In the genomic region with DNA sequence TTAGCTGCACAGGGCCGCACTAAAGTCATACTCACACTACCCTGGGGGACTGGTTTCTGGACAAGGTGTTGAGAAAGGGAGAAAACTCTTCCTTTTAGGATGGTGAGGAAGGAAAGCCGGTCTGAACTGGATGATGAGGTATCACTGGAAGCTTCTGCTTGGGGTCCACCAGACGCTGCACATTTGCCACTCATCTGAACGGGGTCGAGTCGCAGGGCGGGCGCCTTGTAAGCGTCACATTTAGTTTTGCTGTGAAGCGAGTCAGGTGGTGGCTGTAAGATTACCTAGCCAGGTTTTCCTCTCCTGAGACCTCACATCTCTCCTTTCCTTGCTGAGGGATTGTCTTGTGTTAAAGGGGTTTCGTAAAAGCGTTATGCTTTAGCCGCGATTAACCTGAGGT, we compare ENCODE assay signal across 14 cellular contexts. TPM values are rescaled to one million over a fixed set of nuclear protein-coding genes. Genes with fewer than 3 reads are reported as not detected.
DNase-seq lines count a peak whose midpoint lies in the region; ATAC-seq and TF ChIP-seq lines count a peak whose summit lies in the region.
"Had no signal": no experiment of that assay in that cellular context is flagged by ENCODE, and none has a peak within 500 bp of the region (broad histone marks: within the 10 kb centered on the region; RNA-seq: fewer than 3 reads in every experiment).

No MANE protein-coding gene starts in this region.

- peaks cover 34% of the 10 kb centered on the region for H3K4me1 Mint-ChIP-seq in activated naive CD4-positive, alpha-beta T cell treated with anti-CD3 and anti-CD28 coated beads, Interleukin-2, amount 50 U/mL, for 24 hours

- peak overlapping the region; percentile 55 for H3K27ac Mint-ChIP-seq in activated naive CD4-positive, alpha-beta T cell treated with anti-CD3 and anti-CD28 coated beads, Interleukin-2, amount 50 U/mL, for 24 hours
- H3K27ac Mint-ChIP-seq in activated naive CD4-positive, alpha-beta T cell treated with anti-CD3 and anti-CD28 coated beads, Interleukin-2, amount 50 U/mL, for 72 hours: no peak overlapping the region

- in situ Hi-C loops in Panc1 (cut with HindIII; ENCODE audit: low pct_unique_long_range_greater_than_20kb, low sequenced_read_pairs) (no loop called here), ACHN (cut with HindIII; ENCODE audit: low pct_ligation_motif_present, low pct_unique_long_range_greater_than_20kb, low sequenced_read_pairs) (no loop called here)

- H3K27me3 Mint-ChIP-seq in activated naive CD4-positive, alpha-beta T cell treated with anti-CD3 and anti-CD28 coated beads, Interleukin-2, amount 50 U/mL, for 24 hours: no peaks in the 10 kb centered on the region

- CTCF ChIA-PET in Panc1 (lab: Charles Lee): no interaction called here

- H3K4me3 Mint-ChIP-seq in activated naive CD4-positive, alpha-beta T cell treated with anti-CD3 and anti-CD28 coated beads, Interleukin-2, amount 50 U/mL, for 24 hours: peak overlapping the region; percentile 96

- ATAC-seq in activated naive CD4-positive, alpha-beta T cell treated with anti-CD3 and anti-CD28 coated beads, Interleukin-2, amount 50 U/mL, for 72 hours: no peak
- ATAC-seq in Panc1 (no peak), HG03571 (IDR thresholded peaks at IDR 0.05; ENCODE audit: unreplicated experiment) (no peak)
- ATAC-seq: sciatic nerve had no signal

- POLR2A ChIA-PET in Panc1 (lab: Charles Lee): no interaction called here

- no peaks in the 10 kb centered on the region for H3K9me3 ChIP-seq in Panc1 (ENCODE audit: control insufficient read depth, insufficient read depth, low read depth, low read length)
- no peaks in the 10 kb centered on the region for H3K9me3 ChIP-seq in prostate gland
- no peaks in the 10 kb centered on the region for H3K9me3 ChIP-seq in WERI-Rb-1 (ENCODE audit: severe bottlenecking)
- H3K9me3 ChIP-seq: SJCRH30 had no signal

- H3K4me1 ChIP-seq in Panc1 (ENCODE audit: control insufficient read depth, insufficient read depth, low read length) (peaks cover 19% of the 10 kb centered on the region), prostate gland (replicated peaks) (peaks cover 2% of the 10 kb centered on the region)

- H3K4me3 ChIP-seq in Panc1 (ENCODE audit: low read depth in 2 of 2, low read length in 2 of 2) (peak overlapping the region; percentile 72 to 92), epithelial cell of proximal tubule (ENCODE audit: low read depth, low read length) (peak overlapping the region; percentile 91), prostate gland (peak overlapping the region in 1 of 2 donors; percentile 13), WERI-Rb-1 (ENCODE audit: low read depth, low read length) (no peak overlapping the region)
- H3K4me3 ChIP-seq: coronary artery, SJCRH30 had no signal

- WGBS in prostate gland: 78% methylated on average over 14 of the region's 14 CpGs

- peak overlapping the region; percentile 97 for H3K27ac ChIP-seq in Panc1 (ENCODE audit: low read length)
- peak overlapping the region; percentile 85 to 90 for H3K27ac ChIP-seq in prostate gland
- H3K27ac ChIP-seq in WERI-Rb-1: no peak overlapping the region
- H3K27ac ChIP-seq: coronary artery, SJCRH30 had no signal

- H3K27me3 ChIP-seq in Panc1 (ENCODE audit: control insufficient read depth, insufficient read depth, low read length) (no peaks in the 10 kb centered on the region), prostate gland (replicated peaks; ENCODE audit: insufficient read depth) (no peaks in the 10 kb centered on the region), WERI-Rb-1 (ENCODE audit: insufficient read depth, low read depth, severe bottlenecking) (no peaks in the 10 kb centered on the region)
- H3K27me3 ChIP-seq: SJCRH30 had no signal

- H3K36me3 ChIP-seq in Panc1 (ENCODE audit: control insufficient read depth, insufficient read depth, low read length): peaks cover under 1% of the 10 kb centered on the region; the same call in 1 of the 2 replicates
- peaks cover 0 to 2% of the 10 kb centered on the region in 2 donors for H3K36me3 ChIP-seq in prostate gland
- H3K36me3 ChIP-seq in WERI-Rb-1: peaks cover 65% of the 10 kb centered on the region

- no peaks in the 10 kb centered on the region for H3K9me3 Mint-ChIP-seq in activated naive CD4-positive, alpha-beta T cell treated with anti-CD3 and anti-CD28 coated beads, Interleukin-2, amount 50 U/mL, for 24 hours
- H3K9me3 Mint-ChIP-seq in activated naive CD4-positive, alpha-beta T cell treated with anti-CD3 and anti-CD28 coated beads, Interleukin-2, amount 50 U/mL, for 72 hours: no peaks in the 10 kb centered on the region

- TF ChIP-seq POLR2A in prostate gland (IDR thresholded peaks at IDR 0.05): no peak

- TF ChIP-seq CTCF in Panc1 (IDR thresholded peaks at IDR 0.05): no peak
- TF ChIP-seq CTCF in epithelial cell of proximal tubule (conservative IDR thresholded peaks at IDR 0.05; ENCODE audit: low read depth, low read length): no peak
- TF ChIP-seq CTCF in prostate gland (IDR thresholded peaks at IDR 0.05): no peak
- TF ChIP-seq CTCF in WERI-Rb-1 (IDR thresholded peaks at IDR 0.05; ENCODE audit: low read depth, low read length): no peak

- no peaks in the 10 kb centered on the region for H3K36me3 Mint-ChIP-seq in activated naive CD4-positive, alpha-beta T cell treated with anti-CD3 and anti-CD28 coated beads, Interleukin-2, amount 50 U/mL, for 24 hours
- H3K36me3 Mint-ChIP-seq in activated naive CD4-positive, alpha-beta T cell treated with anti-CD3 and anti-CD28 coated beads, Interleukin-2, amount 50 U/mL, for 72 hours: peaks cover 7 to 14% of the 10 kb centered on the region in 2 donors

- BruUV-seq in Panc1 (replicated peaks; lab: Mats Ljungman, UMichigan): no TSS peak

- intact Hi-C loops in Panc1 (cut with micrococcal nuclease; ENCODE audit: unreplicated experiment) (no loop called here), prostate gland (cut with DNase I) (no loop called here)

- DNase-seq in activated naive CD4-positive, alpha-beta T cell treated with anti-CD3 and anti-CD28 coated beads, Interleukin-2, amount 50 U/mL, for 72 hours (ENCODE audit: low spot score in 2 of 2): no peak
- DNase-seq in Panc1 (ENCODE audit: low read depth, low spot score): no peak
- DNase-seq in epithelial cell of proximal tubule (ENCODE audit: low read depth): no peak
- no peak for DNase-seq in prostate gland (ENCODE audit: low spot score)
- no peak for DNase-seq in ACHN
- DNase-seq in WERI-Rb-1: no peak
- DNase-seq: activated CD4-positive, alpha-beta T cell treated with anti-CD3 and anti-CD28 coated beads for 4 hours; AML-193; NCI-H1694 treated with DMSO at 0.1 percent for 48 hours; SJCRH30 had no signal

RNA-seq across cellular contexts. Expression of a gene that starts 2.3 kb away (rescaled TPM):
- 10 to 100 TPM; 66.5 to 74.8 TPM for total RNA-seq in activated naive CD4-positive, alpha-beta T cell treated with anti-CD3 and anti-CD28 coated beads, Interleukin-2, amount 50 U/mL, for 72 hours
- total RNA-seq in Panc1 (2021; ENCODE audit: unreplicated experiment) (200 TPM), epithelial cell of proximal tubule (119 and 226 TPM in 2 replicates), prostate gland (10 to 100 TPM; 56.6 to 75.3 TPM)
- 144 TPM for polyA plus RNA-seq in Panc1 (2012; ENCODE audit: insufficient read length)

RNA-seq across cellular contexts. Expression of a gene that starts 25.6 kb away (rescaled TPM):
- total RNA-seq in activated naive CD4-positive, alpha-beta T cell treated with anti-CD3 and anti-CD28 coated beads, Interleukin-2, amount 50 U/mL, for 72 hours: 10 to 100 TPM; 76.1 to 83.6 TPM
- total RNA-seq in Panc1 (2021; ENCODE audit: unreplicated experiment): 108 TPM
- 113 TPM for polyA plus RNA-seq in Panc1 (2012; ENCODE audit: insufficient read length)
- 22.0 and 37.5 TPM in 2 replicates for total RNA-seq in epithelial cell of proximal tubule
- 100 to 1,000 TPM in 1 of 2 donors, 10 to 100 TPM in 1; 56.0 to 157 TPM for total RNA-seq in prostate gland
